Comparison of ENCODE assay signal across 8 cellular contexts in genomic region chr2:190157613-190158528, GRCh38.
DNase-seq lines count a peak whose midpoint lies in the region; ATAC-seq and TF ChIP-seq lines count a peak whose summit lies in the region.
"Not testable (repeated sequence)": the region's sequence is repeated elsewhere in the genome, so short reads cannot be mapped to it uniquely, and the experiment has no call there.

No MANE protein-coding gene starts in this region.

- H3K4me3 Mint-ChIP-seq in activated B cell treated with CpG ODN at 0.5 μM for 24 hours, nephron: not testable (repeated sequence)

- not testable (repeated sequence) for H3K9me2 ChIP-seq in DOHH2 (replicated peaks; ENCODE audit: control insufficient read depth, low read length)

- not testable (repeated sequence) for H3K79me2 ChIP-seq in DOHH2 (ENCODE audit: control insufficient read depth, low read length)

- H3K36me3 ChIP-seq in DOHH2 (ENCODE audit: control insufficient read depth, low read length): not testable (repeated sequence)

- H3F3A ChIP-seq in DOHH2 (ENCODE audit: control insufficient read depth, insufficient read depth): not testable (repeated sequence)

- H3K27me3 ChIP-seq in DOHH2 (ENCODE audit: control insufficient read depth, low read length): not testable (repeated sequence)

- not testable (repeated sequence) for H4K20me1 ChIP-seq in DOHH2 (ENCODE audit: control insufficient read depth, insufficient read depth, low read depth, low read length)

- not testable (repeated sequence) for H3K4me1 Mint-ChIP-seq in activated B cell treated with CpG ODN at 0.5 μM for 24 hours, nephron

- H3K36me3 Mint-ChIP-seq in activated B cell treated with CpG ODN at 0.5 μM for 24 hours (ENCODE audit: low read depth); nephron (ENCODE audit: low read depth): not testable (repeated sequence)

- peak overlapping the region; percentile 45 for H3K27ac ChIP-seq in DOHH2 (ENCODE audit: low read depth, low read length)

- CTCF ChIA-PET in activated B cell treated with CpG ODN at 0.5 μM for 24 hours (lab: Charles Lee): not testable (repeated sequence)

- not testable (repeated sequence) for H3K27me3 Mint-ChIP-seq in activated B cell treated with CpG ODN at 0.5 μM for 24 hours; nephron (ENCODE audit: low read depth)

- TF ChIP-seq CTCF in DOHH2 (IDR thresholded peaks at IDR 0.05; ENCODE audit: low read depth, low read length, poor library complexity, severe bottlenecking); activated B cell treated with CpG ODN at 0.5 μM for 24 hours (IDR thresholded peaks at IDR 0.05); nephron (IDR thresholded peaks at IDR 0.05; ENCODE audit: unreplicated experiment in 3 of 3): not testable (repeated sequence)

- H3K9me3 Mint-ChIP-seq in activated B cell treated with CpG ODN at 0.5 μM for 24 hours, nephron: not testable (repeated sequence)

- H3K27ac Mint-ChIP-seq in activated B cell treated with CpG ODN at 0.5 μM for 24 hours (peak overlapping the region; percentile 30), nephron (peak overlapping the region; percentile 57 to 87 (median 71))

- ATAC-seq in GM18517 (IDR thresholded peaks at IDR 0.05; ENCODE audit: unreplicated experiment): peak; percentile 46
- ATAC-seq in GM19438 (IDR thresholded peaks at IDR 0.05; ENCODE audit: low read depth, unreplicated experiment): peak; percentile 56
- ATAC-seq in GM21786 (IDR thresholded peaks at IDR 0.05; ENCODE audit: unreplicated experiment): peak; percentile 51
- peak; percentile 64 for ATAC-seq in HG03175 (IDR thresholded peaks at IDR 0.05; ENCODE audit: unreplicated experiment)
- peak; percentile 42 for ATAC-seq in HG03521 (IDR thresholded peaks at IDR 0.05; ENCODE audit: unreplicated experiment)
- not testable (repeated sequence) for ATAC-seq in activated B cell treated with CpG ODN at 0.5 μM for 24 hours (ENCODE audit: low read depth)

- peaks cover 21% of the 10 kb centered on the region for H3K4me1 ChIP-seq in DOHH2 (ENCODE audit: control insufficient read depth, low read length)

- intact Hi-C loops in activated B cell treated with CpG ODN at 0.5 μM for 24 hours (cut with micrococcal nuclease): not testable (repeated sequence)

- not testable (repeated sequence) for H3K9me3 ChIP-seq in DOHH2 (ENCODE audit: control insufficient read depth, insufficient read depth, low read length)

- H3K4me3 ChIP-seq in DOHH2 (ENCODE audit: low read length): peak overlapping the region; percentile 40; the same call in 1 of the 2 replicates

- POLR2A ChIA-PET in activated B cell treated with CpG ODN at 0.5 μM for 24 hours (lab: Charles Lee): not testable (repeated sequence)

- DNase-seq in activated B cell treated with CpG ODN at 0.5 μM for 24 hours: not testable (repeated sequence)

- peak overlapping the region; percentile 60 for H3K4me2 ChIP-seq in DOHH2 (ENCODE audit: low read length)
